ENCODE assay signal across 9 cellular contexts in genomic region chr11:95242202-95242989, GRCh38. TPM values are rescaled to one million over a fixed set of nuclear protein-coding genes. Genes with fewer than 3 reads are reported as not detected.
A peak's percentile ranks its signal among the peaks of the same experiment; 100 is the strongest.
DNase-seq lines count a peak whose midpoint lies in the region; ATAC-seq and TF ChIP-seq lines count a peak whose summit lies in the region.
"Had no signal": no experiment of that assay in that cellular context is flagged by ENCODE, and none has a peak within 500 bp of the region (broad histone marks: within the 10 kb centered on the region; RNA-seq: fewer than 3 reads in every experiment).

No MANE protein-coding gene starts in this region.

- intact Hi-C loops in breast epithelium (cut with DNase I; ENCODE audit: low total_unique reads) (no loop called here), mammary epithelial cell (cut with micrococcal nuclease) (no loop called here), posterior cingulate gyrus (cut with DNase I) (no loop called here)

- H3K27ac Mint-ChIP-seq in brain = peak overlapping the region in 3 of 5 experiments; percentile 53 to 73 (median 57)

- peak overlapping the region in 1 of 2 donors; percentile 27 for H3K27ac ChIP-seq in breast epithelium
- no peak overlapping the region for H3K27ac ChIP-seq in mammary epithelial cell (ENCODE audit: insufficient read depth, low read depth, low read length)
- H3K27ac ChIP-seq in tibial nerve = peak overlapping the region; percentile 6 to 62 (median 49)

- in situ Hi-C loops in mammary epithelial cell (cut with MboI; ENCODE audit: low sequenced_read_pairs in 2 of 2) = no loop called here

- CTCF ChIA-PET in mammary epithelial cell (lab: Charles Lee; ENCODE audit: low non-redundant PET) = no interaction called here

- H3K79me2 ChIP-seq in mammary epithelial cell (ENCODE audit: insufficient read depth, low read length) = no peaks in the 10 kb centered on the region

- no peaks in the 10 kb centered on the region for H3K4me1 ChIP-seq in breast epithelium
- H3K4me1 ChIP-seq in mammary epithelial cell (ENCODE audit: insufficient read depth, low read length) = peaks cover 13% of the 10 kb centered on the region
- H3K4me1 ChIP-seq in tibial nerve = peaks cover 0 to 6% (median 0%) of the 10 kb centered on the region in 4 donors

- H3K9me3 Mint-ChIP-seq in brain = peaks cover 0 to 3% (median 0%) of the 10 kb centered on the region in 5 experiments

- dilution Hi-C loops in mammary epithelial cell (cut with HindIII; ENCODE audit: low sequenced_read_pairs) = no loop called here

- no peaks in the 10 kb centered on the region for H3K9me3 ChIP-seq in breast epithelium
- no peaks in the 10 kb centered on the region for H3K9me3 ChIP-seq in mammary epithelial cell (replicated peaks; ENCODE audit: insufficient read depth, low read length)
- H3K9me3 ChIP-seq in tibial nerve = no peaks in the 10 kb centered on the region

- H3K4me3 Mint-ChIP-seq in brain = no peak overlapping the region

- H3K4me2 ChIP-seq in mammary epithelial cell (ENCODE audit: insufficient read depth, low read depth, low read length) = no peak overlapping the region

- H3K9ac ChIP-seq in mammary epithelial cell (ENCODE audit: insufficient read depth, low read length) = no peak overlapping the region

- H3K27me3 ChIP-seq in breast epithelium (no peaks in the 10 kb centered on the region), mammary epithelial cell (ENCODE audit: insufficient read depth, low read length) (no peaks in the 10 kb centered on the region), tibial nerve (no peaks in the 10 kb centered on the region)

- H2AFZ ChIP-seq in mammary epithelial cell (ENCODE audit: low read depth, low read length) = no peak overlapping the region

- H3K36me3 ChIP-seq in breast epithelium = no peaks in the 10 kb centered on the region
- H3K36me3 ChIP-seq in mammary epithelial cell (ENCODE audit: insufficient read depth, low read length) = no peaks in the 10 kb centered on the region
- no peaks in the 10 kb centered on the region for H3K36me3 ChIP-seq in tibial nerve

- BruUV-seq in mammary epithelial cell (replicated peaks; lab: Mats Ljungman, UMichigan) = no TSS peak

- 84% methylated on average over 7 of the region's 7 CpGs for WGBS in mammary epithelial cell (ENCODE audit: low coverage, missing lambda C conversion rate)
- 47 to 53% methylated on average over 7 of the region's 7 CpGs for WGBS in tibial nerve, 2 donors

- ATAC-seq in HG03060 (IDR thresholded peaks at IDR 0.05; ENCODE audit: low read depth, unreplicated experiment) = peak; percentile 28

- no peak for TF ChIP-seq CTCF in breast epithelium (IDR thresholded peaks at IDR 0.05)
- TF ChIP-seq CTCF in mammary epithelial cell (conservative IDR thresholded peaks at IDR 0.05 in 1 of 2, IDR thresholded peaks at IDR 0.05 in 1 of 2; ENCODE audit: extremely low read depth in 1 of 2, insufficient read depth in 1 of 2, low read depth in 1 of 2, low read length in 2 of 2) = no peak
- TF ChIP-seq CTCF in brain (conservative IDR thresholded peaks at IDR 0.05) = no peak
- no peak for TF ChIP-seq CTCF in tibial nerve (IDR thresholded peaks at IDR 0.05)

- DNase-seq in breast epithelium (ENCODE audit: low spot score in 2 of 2) = no peak
- DNase-seq in mammary epithelial cell = no peak
- DNase-seq in tibial nerve (ENCODE audit: low spot score in 2 of 2) = no peak
- no peak for DNase-seq in posterior cingulate gyrus
- DNase-seq in stimulated activated CD4-positive, alpha-beta T cell treated with anti-CD3 and anti-CD28 coated beads, Interleukin-4, amount 100 ng/mL, for 24 hours = no peak
- DNase-seq in Ammon's horn (ENCODE audit: low spot score) = no peak
- DNase-seq: 8988T had no signal

- H3K36me3 Mint-ChIP-seq in brain = no peaks in the 10 kb centered on the region

- TF ChIP-seq EP300 in tibial nerve (IDR thresholded peaks at IDR 0.05) = no peak

- H3K4me1 Mint-ChIP-seq in brain = peaks cover 22% of the 10 kb centered on the region

- no peaks in the 10 kb centered on the region for H3K27me3 Mint-ChIP-seq in brain

- no peak for TF ChIP-seq POLR2A in breast epithelium (IDR thresholded peaks at IDR 0.05)
- no peak for TF ChIP-seq POLR2A in tibial nerve (IDR thresholded peaks at IDR 0.05)

- H3K4me3 ChIP-seq in breast epithelium = peak overlapping the region in 2 of 3 donors; percentile 13 to 30
- no peak overlapping the region for H3K4me3 ChIP-seq in mammary epithelial cell (replicated peaks in 1 of 3; ENCODE audit: insufficient read depth in 1 of 3, low read depth in 2 of 3, low read length in 3 of 3)
- peak overlapping the region in 1 of 4 donors; percentile 6 for H3K4me3 ChIP-seq in tibial nerve

- no peaks in the 10 kb centered on the region for H4K20me1 ChIP-seq in mammary epithelial cell (ENCODE audit: insufficient read depth, low read length)

RNA-seq across cellular contexts. Expression of gene SESN3, which starts 11.4 kb away (rescaled TPM):
- total RNA-seq in breast epithelium (10 to 100 TPM; 28.2 to 98.1 (median 39.7) TPM), mammary epithelial cell (100 to 1,000 TPM in 1 of 2 donors, 10 to 100 TPM in 1; 36.5 to 184 TPM), tibial nerve (100 to 1,000 TPM in 1 of 4 donors, 10 to 100 TPM in 3; 57.9 to 106 (median 71.8) TPM)
- polyA plus RNA-seq in mammary epithelial cell (9.8 TPM), brain (ENCODE audit: insufficient read depth, low read depth, low replicate concordance) (6.6 TPM)
- 43.3 TPM for polyA minus RNA-seq in mammary epithelial cell

Comparison
In these comparisons a context has a peak if more than half of its experiments do, and no peak if none do; other contexts are left out.
1. H3K4me3 ChIP-seq: peak in breast epithelium (2 of 3); none in mammary epithelial cell (0 of 3).